Comparison of ENCODE assay signal across 16 cellular contexts in the genomic region with DNA sequence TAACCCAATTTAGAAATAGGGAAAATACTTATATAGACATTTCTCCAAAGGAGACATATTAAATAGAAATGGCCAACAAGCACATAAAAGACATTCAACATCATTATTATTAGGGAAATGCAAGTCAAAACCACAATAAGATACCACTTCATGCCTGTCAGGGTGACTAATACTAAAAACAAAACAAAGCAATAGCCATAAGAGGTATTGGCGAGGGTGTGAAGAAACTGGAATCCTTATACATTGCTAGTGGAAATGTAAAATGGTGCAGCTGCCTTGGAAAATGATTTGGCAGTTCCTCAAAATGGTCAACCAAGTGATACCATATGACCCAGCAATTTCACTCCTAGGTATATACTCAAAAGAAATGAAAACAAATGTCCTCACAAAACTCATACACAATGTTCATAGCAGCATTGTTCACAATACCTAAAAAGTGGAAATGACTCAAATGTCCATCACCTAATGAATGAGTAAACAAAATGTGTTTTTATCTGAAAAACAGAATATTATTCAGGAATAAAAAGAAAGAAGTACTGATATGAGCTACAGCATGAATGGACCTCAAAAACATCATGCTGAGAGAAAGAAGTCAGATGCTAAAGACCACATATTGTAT. TPM values are rescaled to one million over a fixed set of nuclear protein-coding genes. Genes with fewer than 3 reads are reported as not detected.
DNase-seq lines count a peak whose midpoint lies in the region; FAIRE-seq and TF ChIP-seq lines count a peak whose summit lies in the region.
"Had no signal": no experiment of that assay in that cellular context is flagged by ENCODE, and none has a peak within 500 bp of the region (broad histone marks: within the 10 kb centered on the region; RNA-seq: fewer than 3 reads in every experiment).

No MANE protein-coding gene starts in this region.

- H3K9me1 ChIP-seq in keratinocyte (ENCODE audit: control insufficient read depth, extremely low read depth, insufficient read depth, low read length), result no peaks in the 10 kb centered on the region

- no peaks in the 10 kb centered on the region for H3K36me3 ChIP-seq in brain microvascular endothelial cell (replicated peaks)
- no peaks in the 10 kb centered on the region for H3K36me3 ChIP-seq in keratinocyte (ENCODE audit: control insufficient read depth in 2 of 2, extremely low read depth in 1 of 2, insufficient read depth in 2 of 2, low read length in 2 of 2)
- no peaks in the 10 kb centered on the region for H3K36me3 ChIP-seq in Caco-2 (ENCODE audit: control insufficient read depth, insufficient read depth, low read length)
- H3K36me3 ChIP-seq: WERI-Rb-1 had no signal

- no peaks in the 10 kb centered on the region for H3K36me3 Mint-ChIP-seq in Caco-2 (ENCODE audit: insufficient read depth, unreplicated experiment)
- no peaks in the 10 kb centered on the region for H3K36me3 Mint-ChIP-seq in T-helper 2 cell treated with Interferon-gamma antibody and Interleukin-4, amounts not matched to agents 5 μg/mL and 100 μg/mL, for 36 hours (ENCODE audit: low read depth)
- H3K36me3 Mint-ChIP-seq: activated naive CD8-positive, alpha-beta T cell treated with anti-CD3 and anti-CD28 coated beads, Interleukin-2, amount 10 ng/mL, durations not matched to agents 7 days and 5 days; mesothelial cell of epicardium had no signal

- H3K9ac ChIP-seq in keratinocyte (ENCODE audit: control insufficient read depth, extremely low read depth, insufficient read depth, low read length), result no peak overlapping the region

- peaks cover 6% of the 10 kb centered on the region for H3K27me3 Mint-ChIP-seq in Caco-2 (ENCODE audit: insufficient read depth, unreplicated experiment)
- H3K27me3 Mint-ChIP-seq in T-helper 2 cell treated with Interferon-gamma antibody and Interleukin-4, amounts not matched to agents 5 μg/mL and 100 μg/mL, for 36 hours (ENCODE audit: low read depth), result peaks cover 3% of the 10 kb centered on the region
- H3K27me3 Mint-ChIP-seq: stimulated activated naive CD8-positive, alpha-beta T cell treated with anti-CD3 and anti-CD28 coated beads, Interleukin-15, Interleukin-2, amounts not matched to agents 100 ng/mL and 50 ng/mL, for 24 hours had no signal

- no peak overlapping the region for H3K4me3 Mint-ChIP-seq in Caco-2 (ENCODE audit: unreplicated experiment)
- no peak overlapping the region for H3K4me3 Mint-ChIP-seq in T-helper 2 cell treated with Interferon-gamma antibody and Interleukin-4, amounts not matched to agents 5 μg/mL and 100 μg/mL, for 36 hours
- H3K4me3 Mint-ChIP-seq: activated naive CD8-positive, alpha-beta T cell treated with anti-CD3 and anti-CD28 coated beads, Interleukin-2, amount 10 ng/mL, durations not matched to agents 7 days and 5 days; mesothelial cell of epicardium; stimulated activated naive CD8-positive, alpha-beta T cell treated with anti-CD3 and anti-CD28 coated beads, Interleukin-15, Interleukin-2, amounts not matched to agents 100 ng/mL and 50 ng/mL, for 24 hours had no signal

- CTCF ChIA-PET in Caco-2 (lab: Charles Lee), result no interaction called here

- H4K20me1 ChIP-seq in keratinocyte (ENCODE audit: control insufficient read depth, extremely low read depth, insufficient read depth, low read length), result no peaks in the 10 kb centered on the region

- no peak for DNase-seq in D721Med (ENCODE audit: insufficient read length, low spot score)
- DNase-seq in M059J (ENCODE audit: low read depth), result peak; percentile 75
- peak; percentile 79 for DNase-seq in brain microvascular endothelial cell
- no peak for DNase-seq in keratinocyte (ENCODE audit: low read depth, low spot score)
- DNase-seq in activated CD4-positive, alpha-beta T cell treated with anti-CD3 and anti-CD28 coated beads, Interleukin-2, amount 50 U/mL, for 4 hours, result no peak
- DNase-seq in Caco-2, result no peak
- no peak for DNase-seq in T-helper 2 cell treated with Interferon-gamma antibody and Interleukin-4, amounts not matched to agents 5 μg/mL and 100 μg/mL, for 36 hours (ENCODE audit: low spot score)
- no peak for DNase-seq in LoVo (ENCODE audit: low spot score)
- DNase-seq: activated naive CD8-positive, alpha-beta T cell treated with anti-CD3 and anti-CD28 coated beads, Interleukin-2, amount 10 ng/mL, durations not matched to agents 7 days and 5 days; effector memory CD4-positive, alpha-beta T cell; NCI-H1436 treated with DMSO at 0.1 percent for 48 hours; psoas muscle; WERI-Rb-1 had no signal

- H3K27ac Mint-ChIP-seq in Caco-2 (ENCODE audit: unreplicated experiment), result no peak overlapping the region
- H3K27ac Mint-ChIP-seq in T-helper 2 cell treated with Interferon-gamma antibody and Interleukin-4, amounts not matched to agents 5 μg/mL and 100 μg/mL, for 36 hours, result no peak overlapping the region
- H3K27ac Mint-ChIP-seq: activated naive CD8-positive, alpha-beta T cell treated with anti-CD3 and anti-CD28 coated beads, Interleukin-2, amount 10 ng/mL, durations not matched to agents 7 days and 5 days; mesothelial cell of epicardium; stimulated activated naive CD8-positive, alpha-beta T cell treated with anti-CD3 and anti-CD28 coated beads, Interleukin-15, Interleukin-2, amounts not matched to agents 100 ng/mL and 50 ng/mL, for 24 hours had no signal

- FAIRE-seq in D721Med (lab: Jason Lieb, UNC), result peak; percentile 11
- FAIRE-seq in keratinocyte (lab: Jason Lieb, UNC), result peak; percentile 82

- no peaks in the 10 kb centered on the region for H3K9me3 Mint-ChIP-seq in Caco-2 (ENCODE audit: unreplicated experiment)
- no peaks in the 10 kb centered on the region for H3K9me3 Mint-ChIP-seq in T-helper 2 cell treated with Interferon-gamma antibody and Interleukin-4, amounts not matched to agents 5 μg/mL and 100 μg/mL, for 36 hours
- H3K9me3 Mint-ChIP-seq: activated naive CD8-positive, alpha-beta T cell treated with anti-CD3 and anti-CD28 coated beads, Interleukin-2, amount 10 ng/mL, durations not matched to agents 7 days and 5 days; stimulated activated naive CD8-positive, alpha-beta T cell treated with anti-CD3 and anti-CD28 coated beads, Interleukin-15, Interleukin-2, amounts not matched to agents 100 ng/mL and 50 ng/mL, for 24 hours had no signal

- no peaks in the 10 kb centered on the region for H3K4me1 Mint-ChIP-seq in Caco-2 (ENCODE audit: low read depth, unreplicated experiment)
- H3K4me1 Mint-ChIP-seq in T-helper 2 cell treated with Interferon-gamma antibody and Interleukin-4, amounts not matched to agents 5 μg/mL and 100 μg/mL, for 36 hours (ENCODE audit: low read depth), result no peaks in the 10 kb centered on the region

- H3K4me1 ChIP-seq in keratinocyte (ENCODE audit: control insufficient read depth, extremely low read depth, insufficient read depth, low read length) (peaks cover 10% of the 10 kb centered on the region), Caco-2 (no peaks in the 10 kb centered on the region)

- in situ Hi-C loops in brain microvascular endothelial cell (cut with HindIII; ENCODE audit: low pct_ligation_motif_present, low sequenced_read_pairs), result no loop called here

- H3K9me3 ChIP-seq in keratinocyte (ENCODE audit: control insufficient read depth, low read depth, low read length), result no peaks in the 10 kb centered on the region
- no peaks in the 10 kb centered on the region for H3K9me3 ChIP-seq in Caco-2
- H3K9me3 ChIP-seq: psoas muscle had no signal

- dilution Hi-C loops in keratinocyte (cut with MboI; ENCODE audit: extremely low pct_ligation_motif_present, low sequenced_read_pairs), result no loop called here

- H3K27ac ChIP-seq in brain microvascular endothelial cell (peak overlapping the region; percentile 57), keratinocyte (ENCODE audit: control insufficient read depth, insufficient read depth, low read length) (no peak overlapping the region)
- H3K27ac ChIP-seq: C4-2B, psoas muscle, WERI-Rb-1 had no signal

- TF ChIP-seq CTCF in D721Med (IDR thresholded peaks at IDR 0.05; ENCODE audit: insufficient read depth, missing control alignments), result no peak
- no peak for TF ChIP-seq CTCF in brain microvascular endothelial cell (IDR thresholded peaks at IDR 0.05; ENCODE audit: low read depth, low read length, missing control alignments)
- no peak for TF ChIP-seq CTCF in keratinocyte (optimal IDR thresholded peaks at IDR 0.05 in 1 of 3, IDR thresholded peaks at IDR 0.05 in 1 of 3, conservative IDR thresholded peaks at IDR 0.05 in 1 of 3; ENCODE audit: extremely low read depth in 1 of 3, insufficient read depth in 2 of 3, low read length in 3 of 3)
- no peak for TF ChIP-seq CTCF in Caco-2 (IDR thresholded peaks at IDR 0.05; ENCODE audit: insufficient read depth in 1 of 2, low read depth in 1 of 2, low read length in 1 of 2, severe bottlenecking in 1 of 2, unreplicated experiment in 1 of 2)

- H3K27me3 ChIP-seq in brain microvascular endothelial cell (replicated peaks) (no peaks in the 10 kb centered on the region), keratinocyte (ENCODE audit: control insufficient read depth, extremely low read depth, insufficient read depth, low read length) (no peaks in the 10 kb centered on the region), Caco-2 (replicated peaks; ENCODE audit: control insufficient read depth, insufficient read depth, low read length) (no peaks in the 10 kb centered on the region)

- H3K4me3 ChIP-seq in brain microvascular endothelial cell (ENCODE audit: low read depth, low read length) (no peak overlapping the region), keratinocyte (ENCODE audit: control insufficient read depth in 2 of 3, extremely low read depth in 1 of 3, insufficient read depth in 2 of 3, low read depth in 1 of 3, low read length in 3 of 3) (no peak overlapping the region), Caco-2 (ENCODE audit: low read depth, low read length) (no peak overlapping the region)
- H3K4me3 ChIP-seq: psoas muscle had no signal

- intact Hi-C loops in Caco-2 (cut with micrococcal nuclease; ENCODE audit: unreplicated experiment), result no loop called here

- no peaks in the 10 kb centered on the region for H3K79me2 ChIP-seq in keratinocyte (ENCODE audit: control insufficient read depth, insufficient read depth, low read length)

- no TSS peak for BruUV-seq in Caco-2 (replicated peaks; lab: Mats Ljungman, UMichigan)

- H2AFZ ChIP-seq in keratinocyte (ENCODE audit: control insufficient read depth, low read length), result no peak overlapping the region

- peak overlapping the region; percentile 34 for H3K4me2 ChIP-seq in keratinocyte (ENCODE audit: control insufficient read depth, extremely low read depth, insufficient read depth, low read depth, low read length)

- POLR2A ChIA-PET in Caco-2 (lab: Charles Lee), result no interaction called here

RNA-seq across cellular contexts. Expression of gene GPR135, which starts 26.9 kb away (rescaled TPM):
- 0.79 and 1.3 TPM in 2 replicates for total RNA-seq in M059J (2014; rRNA removed; shearing (Covaris generic))
- 0.32 to 0.90 TPM (median 0.45 TPM) in 3 replicates for polyA plus RNA-seq in keratinocyte
- 0.82 TPM for polyA plus RNA-seq in keratinocyte (2011; ENCODE audit: low read depth)
- 0.06 and 0.18 TPM in 2 replicates for polyA plus RNA-seq in keratinocyte (2011; cell fraction: cytosol; rRNA removed)
- polyA plus RNA-seq in keratinocyte (2011; cell fraction: nucleus; rRNA removed), result 2.8 and 3.4 TPM in 2 replicates
- polyA plus RNA-seq in keratinocyte (2012; ENCODE audit: low replicate concordance), result 0.29 and 0.58 TPM in 2 replicates
- 0.66 to 2.5 TPM (median 0.85 TPM) in 3 replicates for polyA minus RNA-seq in keratinocyte
- polyA minus RNA-seq in keratinocyte (2011; cell fraction: cytosol; rRNA and poly(A)+ RNA removed), result not detected
- 3.6 and 7.2 TPM in 2 replicates for polyA minus RNA-seq in keratinocyte (2011; cell fraction: nucleus; rRNA and poly(A)+ RNA removed)
- 0.52 and 0.77 TPM in 2 replicates for total RNA-seq in Caco-2 (2022)

RNA-seq across cellular contexts. Expression of gene L3HYPDH, which starts 46.0 kb away (rescaled TPM):
- total RNA-seq in M059J (2014; rRNA removed; shearing (Covaris generic)), result 33.2 and 38.1 TPM in 2 replicates
- 21.6 to 37.5 TPM (median 28.9 TPM) in 3 replicates for polyA plus RNA-seq in keratinocyte
- polyA plus RNA-seq in keratinocyte (2011; ENCODE audit: low read depth), result 18.1 TPM
- polyA plus RNA-seq in keratinocyte (2011; cell fraction: cytosol; rRNA removed), result 9.7 and 13.3 TPM in 2 replicates
- 66.4 and 104 TPM in 2 replicates for polyA plus RNA-seq in keratinocyte (2011; cell fraction: nucleus; rRNA removed)
- polyA plus RNA-seq in keratinocyte (2012; ENCODE audit: low replicate concordance), result 13.3 and 15.1 TPM in 2 replicates
- 4.7 to 37.6 TPM (median 16.3 TPM) in 3 replicates for polyA minus RNA-seq in keratinocyte
- 9.4 TPM for polyA minus RNA-seq in keratinocyte (2011; cell fraction: cytosol; rRNA and poly(A)+ RNA removed)
- polyA minus RNA-seq in keratinocyte (2011; cell fraction: nucleus; rRNA and poly(A)+ RNA removed), result 42.8 and 59.3 TPM in 2 replicates
- 15.3 and 15.7 TPM in 2 replicates for total RNA-seq in Caco-2 (2022)

RNA-seq across cellular contexts. Expression of gene JKAMP, which starts 46.1 kb away (rescaled TPM):
- 131 and 142 TPM in 2 replicates for total RNA-seq in M059J (2014; rRNA removed; shearing (Covaris generic))
- polyA plus RNA-seq in keratinocyte, result 82.1 to 166 TPM (median 145 TPM) in 3 replicates
- 3.3 TPM for polyA plus RNA-seq in keratinocyte (2011; ENCODE audit: low read depth)
- polyA plus RNA-seq in keratinocyte (2011; cell fraction: cytosol; rRNA removed), result 59.0 and 137 TPM in 2 replicates
- polyA plus RNA-seq in keratinocyte (2011; cell fraction: nucleus; rRNA removed), result 178 and 228 TPM in 2 replicates
- polyA plus RNA-seq in keratinocyte (2012; ENCODE audit: low replicate concordance), result 27.6 and 44.4 TPM in 2 replicates
- 62.0 to 103 TPM (median 95.9 TPM) in 3 replicates for polyA minus RNA-seq in keratinocyte
- polyA minus RNA-seq in keratinocyte (2011; cell fraction: cytosol; rRNA and poly(A)+ RNA removed), result 32.4 TPM
- 61.0 and 113 TPM in 2 replicates for polyA minus RNA-seq in keratinocyte (2011; cell fraction: nucleus; rRNA and poly(A)+ RNA removed)
- total RNA-seq in Caco-2 (2022), result 24.7 and 31.0 TPM in 2 replicates

Comparison
In these comparisons a context has a peak if more than half of its experiments do, and no peak if none do; other contexts are left out.
1. DNase-seq: peak in M059J (single experiment) and brain microvascular endothelial cell (single experiment); none in D721Med (single experiment), keratinocyte (single experiment), activated CD4-positive, alpha-beta T cell treated with anti-CD3 and anti-CD28 coated beads, Interleukin-2, amount 50 U/mL, for 4 hours (0 of 2), Caco-2 (0 of 2), T-helper 2 cell treated with Interferon-gamma antibody and Interleukin-4, amounts not matched to agents 5 μg/mL and 100 μg/mL, for 36 hours (single experiment) and LoVo (single experiment).